Comparison of ENCODE assay signal across 10 cellular contexts in genomic region chr6:108168980-108169800, GRCh38. TPM values are rescaled to one million over a fixed set of nuclear protein-coding genes. Genes with fewer than 3 reads are reported as not detected.
DNase-seq lines count a peak whose midpoint lies in the region; ATAC-seq, FAIRE-seq and TF ChIP-seq lines count a peak whose summit lies in the region.
"Had no signal": no experiment of that assay in that cellular context is flagged by ENCODE, and none has a peak within 500 bp of the region (broad histone marks: within the 10 kb centered on the region; RNA-seq: fewer than 3 reads in every experiment).

No MANE protein-coding gene starts in this region.

- H3K36me3 Mint-ChIP-seq in astrocyte (ENCODE audit: low read depth, unreplicated experiment), result peaks cover 10% of the 10 kb centered on the region

- ATAC-seq in GM21515 (IDR thresholded peaks at IDR 0.05; ENCODE audit: unreplicated experiment), result no peak

- intact Hi-C loops in vagina (cut with DNase I), result loop anchor here (5.0 kb wide), 1 partner anchor 192 kb away; no protein-coding TSS in a partner anchor

- peaks cover 24% of the 10 kb centered on the region for H3K4me1 ChIP-seq in astrocyte (ENCODE audit: insufficient read depth, low read length)
- H3K4me1 ChIP-seq in mononuclear cell (ENCODE audit: insufficient read depth, low read length), result peaks cover 56% of the 10 kb centered on the region
- H3K4me1 ChIP-seq in vagina, result peaks cover 55% of the 10 kb centered on the region

- H3K9me3 Mint-ChIP-seq in astrocyte (ENCODE audit: unreplicated experiment), result peaks cover 18% of the 10 kb centered on the region

- H3K79me2 ChIP-seq in astrocyte (ENCODE audit: insufficient read depth, low read length), result no peaks in the 10 kb centered on the region

- no peaks in the 10 kb centered on the region for H4K20me1 ChIP-seq in astrocyte (ENCODE audit: insufficient read depth, low read length)

- no peak overlapping the region for H3K4me3 ChIP-seq in astrocyte (ENCODE audit: insufficient read depth, low read depth, low read length)
- peak overlapping the region; percentile 12 for H3K4me3 ChIP-seq in mononuclear cell (ENCODE audit: low read length)
- peak overlapping the region; percentile 1 to 36 for H3K4me3 ChIP-seq in vagina

- peak; percentile 27 to 42 for DNase-seq in stimulated activated CD4-positive, alpha-beta T cell treated with anti-CD3 and anti-CD28 coated beads, Interleukin-2, amount 100 ng/mL, for 24 hours
- DNase-seq in stimulated activated CD4-positive, alpha-beta T cell treated with anti-CD3 and anti-CD28 coated beads, Interleukin-1b, Interleukin-23, amount 100 ng/mL, for 48 hours, result no peak
- no peak for DNase-seq in astrocyte (ENCODE audit: low read depth)
- DNase-seq in vagina (ENCODE audit: extremely low spot score in 2 of 2), result no peak
- DNase-seq in middle frontal gyrus (ENCODE audit: extremely low spot score, low spot score), result no peak
- no peak for DNase-seq in NCI-H1436 treated with DMSO at 0.1 percent for 48 hours (lab: John Stamatoyannopoulos, UW)
- DNase-seq: Kasumi-1 had no signal

- no peak overlapping the region for H3K9ac ChIP-seq in astrocyte (ENCODE audit: low read length)

- H3K27ac Mint-ChIP-seq in astrocyte (ENCODE audit: unreplicated experiment), result peak overlapping the region; percentile 12

- H2AFZ ChIP-seq in astrocyte (ENCODE audit: low read depth, low read length), result peak overlapping the region; percentile 57

- H3K36me3 ChIP-seq in astrocyte (ENCODE audit: insufficient read depth, low read length), result no peaks in the 10 kb centered on the region
- H3K36me3 ChIP-seq in vagina, result no peaks in the 10 kb centered on the region

- peaks cover 19% of the 10 kb centered on the region for H3K4me1 Mint-ChIP-seq in astrocyte (ENCODE audit: low read depth, unreplicated experiment)

- H3K27me3 ChIP-seq in astrocyte (ENCODE audit: insufficient read depth, low read length) (peaks cover 89% of the 10 kb centered on the region), mononuclear cell (ENCODE audit: insufficient read depth, low read length) (peaks cover 98% of the 10 kb centered on the region), vagina (peaks cover 37% of the 10 kb centered on the region)

- H3K27ac ChIP-seq in astrocyte (ENCODE audit: low read depth, low read length) (no peak overlapping the region), vagina (no peak overlapping the region)

- no peak overlapping the region for H3K4me3 Mint-ChIP-seq in astrocyte (ENCODE audit: unreplicated experiment)

- TF ChIP-seq CTCF in astrocyte (IDR thresholded peaks at IDR 0.05; ENCODE audit: insufficient read depth, low read depth, low read length) (no peak), vagina (IDR thresholded peaks at IDR 0.05) (no peak)

- no peak for TF ChIP-seq POLR2A in vagina (IDR thresholded peaks at IDR 0.05)

- H3K4me2 ChIP-seq in astrocyte (ENCODE audit: low read length), result peak overlapping the region; percentile 78

- FAIRE-seq in astrocyte (lab: Jason Lieb, UNC), result no peak
- FAIRE-seq: kidney had no signal

- H3K27me3 Mint-ChIP-seq in astrocyte (ENCODE audit: low read depth, unreplicated experiment), result peaks cover 83% of the 10 kb centered on the region

- H3K9me3 ChIP-seq in astrocyte (ENCODE audit: insufficient read depth, low read depth, low read length), result no peaks in the 10 kb centered on the region
- no peaks in the 10 kb centered on the region for H3K9me3 ChIP-seq in mononuclear cell (ENCODE audit: low read depth, low read length)
- H3K9me3 ChIP-seq in vagina, result no peaks in the 10 kb centered on the region

RNA-seq across cellular contexts. Expression of gene NR2E1, which starts 3.4 kb away (rescaled TPM):
- not detected in 2 replicates for total RNA-seq in astrocyte
- total RNA-seq in mononuclear cell, result not detected
- not detected for total RNA-seq in vagina
- total RNA-seq: kidney had no signal

Comparison
In these comparisons a context has a peak if more than half of its experiments do, and no peak if none do; other contexts are left out.
1. DNase-seq: peak in stimulated activated CD4-positive, alpha-beta T cell treated with anti-CD3 and anti-CD28 coated beads, Interleukin-2, amount 100 ng/mL, for 24 hours (2 of 2); none in stimulated activated CD4-positive, alpha-beta T cell treated with anti-CD3 and anti-CD28 coated beads, Interleukin-1b, Interleukin-23, amount 100 ng/mL, for 48 hours (single experiment), astrocyte (single experiment), vagina (0 of 2), middle frontal gyrus (single experiment) and NCI-H1436 treated with DMSO at 0.1 percent for 48 hours (single experiment).